In the genomic region with DNA sequence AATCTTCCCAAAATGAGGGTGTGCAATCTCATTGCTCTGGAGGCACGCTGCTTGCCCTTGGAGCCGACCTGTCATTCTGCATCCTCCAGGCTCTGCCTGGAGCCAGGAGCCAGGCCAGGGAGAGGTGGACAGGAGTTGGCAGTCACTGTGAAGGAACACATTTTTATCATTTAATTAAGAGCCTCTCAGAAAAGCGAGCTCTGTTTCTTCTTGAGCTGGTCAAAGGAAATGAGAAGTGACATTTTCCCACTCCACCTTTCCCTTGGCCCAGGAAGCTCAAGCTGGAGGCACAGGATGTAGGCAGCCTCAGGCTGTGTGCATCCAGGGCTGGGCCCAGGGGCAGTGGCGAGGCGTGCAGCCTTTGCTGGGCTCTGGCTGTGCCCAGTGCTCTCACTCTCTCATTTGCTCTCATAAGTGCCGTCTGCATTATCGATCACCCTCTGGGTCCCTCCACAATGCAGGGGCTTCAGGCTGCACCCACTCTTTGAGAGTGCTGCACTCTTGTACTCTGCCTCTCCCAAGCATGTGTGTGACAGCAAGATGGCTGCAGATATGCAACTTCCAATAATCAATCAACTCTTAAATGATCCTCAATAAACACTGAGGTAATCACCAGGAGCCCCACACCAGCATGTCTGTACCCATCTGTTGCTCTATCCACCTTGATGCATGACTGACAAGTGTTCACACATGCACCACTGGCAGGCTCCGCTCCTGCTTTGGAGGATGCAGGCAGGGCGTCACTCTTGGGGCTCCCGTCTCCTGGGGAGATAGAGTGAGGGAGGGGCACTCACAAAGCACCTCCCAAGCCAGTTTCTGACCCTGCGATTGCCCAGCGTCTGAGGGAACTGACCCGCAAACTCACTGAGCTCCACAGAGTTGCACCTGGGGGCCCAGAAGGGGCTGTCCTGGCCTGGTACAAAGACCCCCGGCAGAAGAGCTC, we compare ENCODE assay signal across 28 cellular contexts.
"Had no signal": no experiment of that assay in that cellular context is flagged by ENCODE, and none has a peak within 500 bp of the region (broad histone marks: within the 10 kb centered on the region; RNA-seq: fewer than 3 reads in every experiment).

No MANE protein-coding gene starts in this region.

- H3K4me1 Mint-ChIP-seq: immature natural killer cell; mesothelial cell of epicardium; naive B cell; natural killer cell; nephron progenitor cell; neural progenitor cell; stimulated activated effector memory CD8-positive, alpha-beta T cell treated with anti-CD3 and anti-CD28 coated beads, Interleukin-12 subunit alpha, Interleukin-12 subunit beta, amount 100 ng/mL, for 72 hours had no signal

- H3K27me3 ChIP-seq: left lung, neural progenitor cell, ovary, suprapubic skin, tibial artery, upper lobe of right lung, uterus had no signal

- H3K27me3 Mint-ChIP-seq: naive B cell; stimulated activated naive CD8-positive, alpha-beta T cell treated with anti-CD3 and anti-CD28 coated beads, Interleukin-15, Interleukin-2, amounts not matched to agents 100 ng/mL and 50 ng/mL, for 24 hours had no signal

- ATAC-seq: left colon; left lung; natural killer cell; sciatic nerve; stimulated activated effector memory CD8-positive, alpha-beta T cell treated with anti-CD3 and anti-CD28 coated beads, Interleukin-12 subunit alpha, Interleukin-12 subunit beta, amount 100 ng/mL, for 72 hours; upper lobe of right lung had no signal

- DNase-seq: hypothalamus; immature natural killer cell; kidney; left colon; left lung; mesendoderm; naive B cell; natural killer cell; nephron progenitor cell; ovary; retina; stimulated activated CD4-positive, alpha-beta T cell treated with anti-CD3 and anti-CD28 coated beads, Interleukin-4, amount 100 ng/mL, for 24 hours; stimulated activated naive CD4-positive, alpha-beta T cell; trophoblast cell; upper lobe of right lung; uterus had no signal

- H2AFZ ChIP-seq: neural progenitor cell had no signal

- H3K27ac Mint-ChIP-seq: immature natural killer cell; mesothelial cell of epicardium; naive B cell; natural killer cell; nephron progenitor cell; neural progenitor cell; stimulated activated effector memory CD8-positive, alpha-beta T cell treated with anti-CD3 and anti-CD28 coated beads, Interleukin-12 subunit alpha, Interleukin-12 subunit beta, amount 100 ng/mL, for 72 hours; stimulated activated naive CD8-positive, alpha-beta T cell treated with anti-CD3 and anti-CD28 coated beads, Interleukin-15, Interleukin-2, amounts not matched to agents 100 ng/mL and 50 ng/mL, for 24 hours had no signal

- H3K9ac ChIP-seq: neural progenitor cell had no signal

- H3K4me3 ChIP-seq: left lung, lung, neural progenitor cell, ovary, prostate gland, skin epidermis, suprapubic skin, thoracic aorta, tibial artery, upper lobe of right lung, uterus had no signal

- FAIRE-seq: islet of Langerhans, kidney had no signal

- H3K4me3 Mint-ChIP-seq: immature natural killer cell; mesothelial cell of epicardium; naive B cell; natural killer cell; nephron progenitor cell; neural progenitor cell; stimulated activated effector memory CD8-positive, alpha-beta T cell treated with anti-CD3 and anti-CD28 coated beads, Interleukin-12 subunit alpha, Interleukin-12 subunit beta, amount 100 ng/mL, for 72 hours; stimulated activated naive CD8-positive, alpha-beta T cell treated with anti-CD3 and anti-CD28 coated beads, Interleukin-15, Interleukin-2, amounts not matched to agents 100 ng/mL and 50 ng/mL, for 24 hours had no signal

- H3K4me2 ChIP-seq: neural progenitor cell had no signal

- H3K36me3 ChIP-seq: left lung, neural progenitor cell, ovary, prostate gland, suprapubic skin, thoracic aorta, tibial artery, upper lobe of right lung, uterus had no signal

- H3K36me3 Mint-ChIP-seq: mesothelial cell of epicardium; natural killer cell; neural progenitor cell; stimulated activated effector memory CD8-positive, alpha-beta T cell treated with anti-CD3 and anti-CD28 coated beads, Interleukin-12 subunit alpha, Interleukin-12 subunit beta, amount 100 ng/mL, for 72 hours had no signal

- H3K9me3 ChIP-seq: ovary, prostate gland, thoracic aorta, upper lobe of right lung, uterus had no signal

- H3K4me1 ChIP-seq: left lung, neural progenitor cell, prostate gland, suprapubic skin, tibial artery, upper lobe of right lung, uterus had no signal

- H3K27ac ChIP-seq: left lung, neural progenitor cell, ovary, prostate gland, skin epidermis, suprapubic skin, thoracic aorta, tibial artery, upper lobe of right lung, uterus had no signal
